Comparison of ENCODE assay signal across 2 cellular contexts in the genomic region with DNA sequence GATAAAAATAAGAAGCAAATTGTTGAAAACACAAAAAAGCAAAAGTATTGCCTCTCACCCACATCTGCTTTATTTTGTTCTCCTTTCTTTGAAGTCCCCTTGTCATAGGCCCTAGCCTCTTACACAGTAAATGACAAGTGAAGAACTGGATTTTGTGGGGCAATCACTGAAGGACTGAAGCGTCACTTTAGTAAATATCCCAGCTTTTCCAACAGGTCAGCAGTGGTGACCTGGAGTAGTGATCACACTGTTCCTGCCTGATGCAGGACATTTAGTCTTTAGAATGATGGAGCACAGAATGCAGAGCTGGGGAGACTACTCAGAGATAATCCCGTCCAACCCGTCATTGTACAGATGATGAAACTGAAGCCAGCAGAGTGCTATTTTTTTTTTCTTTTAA.
TF ChIP-seq lines count a peak whose summit lies in the region.

No MANE protein-coding gene starts in this region.

TF ChIP-seq in GM23338, 12 proteins besides CTCF, POLR2A, EP300 and RAD21:
- no peak for TF ChIP-seq ZNF114 (CRISPR knock-in tag; IDR thresholded peaks at IDR 0.05)
- no peak for TF ChIP-seq NANOG (IDR thresholded peaks at IDR 0.05; ENCODE audit: borderline replicate concordance)
- no peak for TF ChIP-seq REST (IDR thresholded peaks at IDR 0.05; ENCODE audit: unreplicated experiment)
- no peak for TF ChIP-seq JUNB (IDR thresholded peaks at IDR 0.05; ENCODE audit: unreplicated experiment)
- no peak for TF ChIP-seq STAT1 (IDR thresholded peaks at IDR 0.05; ENCODE audit: unreplicated experiment)

TF ChIP-seq in HepG2, 621 proteins besides CTCF, POLR2A, EP300 and RAD21 (continues in another document):
- TF ChIP-seq ZNF20 (CRISPR knock-in tag; IDR thresholded peaks at IDR 0.05) (no peak), TCF7L2 (IDR thresholded peaks at IDR 0.05; ENCODE audit: low read depth, low read length) (no peak), SOX13 (IDR thresholded peaks at IDR 0.05) (no peak), SOX13 (CRISPR knock-in tag; conservative IDR thresholded peaks at IDR 0.05 in 1 of 2, IDR thresholded peaks at IDR 0.05 in 1 of 2) (0 out of 4 replicates have a peak, but pooled peaks of 1 of the 2 experiments have one; percentile 1), ARID5B (CRISPR knock-in tag; IDR thresholded peaks at IDR 0.05) (peak; percentile 44; the same call in 1 of the 2 replicates), NR2F6 (IDR thresholded peaks at IDR 0.05) (peak; percentile 57; the same call in 1 of the 2 replicates), NR2F6 (CRISPR knock-in tag; IDR thresholded peaks at IDR 0.05) (peak; percentile 40; the same call in 1 of the 2 replicates), HOMEZ (CRISPR knock-in tag; IDR thresholded peaks at IDR 0.05; ENCODE audit: low read depth) (peak; percentile 48; the same call in 1 of the 2 replicates), NCOA1 (CRISPR knock-in tag; IDR thresholded peaks at IDR 0.05) (0 out of 2 replicates have a peak, but pooled peaks have one; percentile 39), ZNF430 (CRISPR knock-in tag; IDR thresholded peaks at IDR 0.05) (0 out of 2 replicates have a peak, but pooled peaks have one; percentile 52), KMT2A (CRISPR knock-in tag; IDR thresholded peaks at IDR 0.05) (no peak), ZMYM4 (CRISPR knock-in tag; IDR thresholded peaks at IDR 0.05) (0 out of 2 replicates have a peak, but pooled peaks have one; percentile 1), SOX6 (IDR thresholded peaks at IDR 0.05) (no peak), SOX6 (CRISPR knock-in tag; IDR thresholded peaks at IDR 0.05) (peak; percentile 21; the same call in 1 of the 2 replicates), ZSCAN12 (CRISPR knock-in tag; IDR thresholded peaks at IDR 0.05) (no peak), GATAD2A (CRISPR knock-in tag; IDR thresholded peaks at IDR 0.05) (peak; percentile 29; the same call in 1 of the 2 replicates), GATAD1 (CRISPR knock-in tag; IDR thresholded peaks at IDR 0.05) (no peak), JARID2 (CRISPR knock-in tag; IDR thresholded peaks at IDR 0.05; ENCODE audit: insufficient replicate concordance) (no peak), HNF4A (CRISPR knock-in tag; IDR thresholded peaks at IDR 0.05) (0 out of 2 replicates have a peak, but pooled peaks have one; percentile 10), RARA (CRISPR knock-in tag; IDR thresholded peaks at IDR 0.05) (0 out of 2 replicates have a peak, but pooled peaks have one; percentile 15), NFIB (CRISPR knock-in tag; IDR thresholded peaks at IDR 0.05; ENCODE audit: borderline replicate concordance) (no peak), NR2F1 (CRISPR knock-in tag; IDR thresholded peaks at IDR 0.05) (peak in 1 of 2 experiments; percentile 59; a peak in 2 of 4 replicates), CREB1 (IDR thresholded peaks at IDR 0.05) (peak; percentile 59), CREB1 (CRISPR knock-in tag; IDR thresholded peaks at IDR 0.05) (peak; percentile 23; the same call in 1 of the 2 replicates), SRSF9 (IDR thresholded peaks at IDR 0.05; ENCODE audit: borderline replicate concordance, insufficient read depth, low read depth, low read length, poor library complexity, severe bottlenecking) (no peak), ZNF460 (CRISPR knock-in tag; IDR thresholded peaks at IDR 0.05; ENCODE audit: borderline replicate concordance) (no peak), KLF6 (CRISPR knock-in tag; IDR thresholded peaks at IDR 0.05) (no peak), FOXO1 (CRISPR knock-in tag; IDR thresholded peaks at IDR 0.05) (no peak), RXRB (CRISPR knock-in tag; IDR thresholded peaks at IDR 0.05; ENCODE audit: borderline replicate concordance) (no peak), SAP130 (CRISPR knock-in tag; IDR thresholded peaks at IDR 0.05; ENCODE audit: low read depth) (peak; percentile 48; the same call in 1 of the 2 replicates), IRF2 (CRISPR knock-in tag; IDR thresholded peaks at IDR 0.05) (0 out of 2 replicates have a peak, but pooled peaks have one; percentile 5), KDM2A (CRISPR knock-in tag; IDR thresholded peaks at IDR 0.05; ENCODE audit: borderline replicate concordance, low read depth) (no peak), FOXA1 (IDR thresholded peaks at IDR 0.05) (no peak), FOXA1 (CRISPR knock-in tag; IDR thresholded peaks at IDR 0.05) (0 out of 2 replicates have a peak, but pooled peaks have one; percentile 7), SRSF1 (optimal IDR thresholded peaks at IDR 0.05; ENCODE audit: low read depth, low read length) (no peak), GLI4 (CRISPR knock-in tag; IDR thresholded peaks at IDR 0.05; ENCODE audit: borderline replicate concordance) (no peak), KIAA2018 (CRISPR knock-in tag; IDR thresholded peaks at IDR 0.05; ENCODE audit: borderline replicate concordance) (no peak), NCOA2 (CRISPR knock-in tag; IDR thresholded peaks at IDR 0.05) (no peak)
- TF ChIP-seq, protein P1, sequence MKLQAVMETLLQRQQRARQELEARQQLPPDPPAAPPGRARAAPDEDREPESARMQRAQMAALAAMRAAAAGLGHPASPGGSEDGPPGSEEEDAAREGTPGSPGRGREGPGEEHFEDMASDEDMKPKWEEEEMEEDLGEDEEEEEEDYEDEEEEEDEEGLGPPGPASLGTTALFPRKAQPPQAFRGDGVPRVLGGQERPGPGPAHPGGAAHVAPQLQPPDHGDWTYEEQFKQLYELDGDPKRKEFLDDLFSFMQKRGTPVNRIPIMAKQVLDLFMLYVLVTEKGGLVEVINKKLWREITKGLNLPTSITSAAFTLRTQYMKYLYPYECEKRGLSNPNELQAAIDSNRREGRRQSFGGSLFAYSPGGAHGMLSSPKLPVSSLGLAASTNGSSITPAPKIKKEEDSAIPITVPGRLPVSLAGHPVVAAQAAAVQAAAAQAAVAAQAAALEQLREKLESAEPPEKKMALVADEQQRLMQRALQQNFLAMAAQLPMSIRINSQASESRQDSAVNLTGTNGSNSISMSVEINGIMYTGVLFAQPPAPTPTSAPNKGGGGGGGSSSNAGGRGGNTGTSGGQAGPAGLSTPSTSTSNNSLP (IDR thresholded peaks at IDR 0.05; ENCODE audit: low read depth, low read length) = no peak
- TF ChIP-seq, protein P2, sequence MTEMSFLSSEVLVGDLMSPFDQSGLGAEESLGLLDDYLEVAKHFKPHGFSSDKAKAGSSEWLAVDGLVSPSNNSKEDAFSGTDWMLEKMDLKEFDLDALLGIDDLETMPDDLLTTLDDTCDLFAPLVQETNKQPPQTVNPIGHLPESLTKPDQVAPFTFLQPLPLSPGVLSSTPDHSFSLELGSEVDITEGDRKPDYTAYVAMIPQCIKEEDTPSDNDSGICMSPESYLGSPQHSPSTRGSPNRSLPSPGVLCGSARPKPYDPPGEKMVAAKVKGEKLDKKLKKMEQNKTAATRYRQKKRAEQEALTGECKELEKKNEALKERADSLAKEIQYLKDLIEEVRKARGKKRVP (CRISPR knock-in tag; IDR thresholded peaks at IDR 0.05) = peak in 1 of 2 experiments; percentile 31; a peak in 1 of 4 replicates
- TF ChIP-seq, protein P3, sequence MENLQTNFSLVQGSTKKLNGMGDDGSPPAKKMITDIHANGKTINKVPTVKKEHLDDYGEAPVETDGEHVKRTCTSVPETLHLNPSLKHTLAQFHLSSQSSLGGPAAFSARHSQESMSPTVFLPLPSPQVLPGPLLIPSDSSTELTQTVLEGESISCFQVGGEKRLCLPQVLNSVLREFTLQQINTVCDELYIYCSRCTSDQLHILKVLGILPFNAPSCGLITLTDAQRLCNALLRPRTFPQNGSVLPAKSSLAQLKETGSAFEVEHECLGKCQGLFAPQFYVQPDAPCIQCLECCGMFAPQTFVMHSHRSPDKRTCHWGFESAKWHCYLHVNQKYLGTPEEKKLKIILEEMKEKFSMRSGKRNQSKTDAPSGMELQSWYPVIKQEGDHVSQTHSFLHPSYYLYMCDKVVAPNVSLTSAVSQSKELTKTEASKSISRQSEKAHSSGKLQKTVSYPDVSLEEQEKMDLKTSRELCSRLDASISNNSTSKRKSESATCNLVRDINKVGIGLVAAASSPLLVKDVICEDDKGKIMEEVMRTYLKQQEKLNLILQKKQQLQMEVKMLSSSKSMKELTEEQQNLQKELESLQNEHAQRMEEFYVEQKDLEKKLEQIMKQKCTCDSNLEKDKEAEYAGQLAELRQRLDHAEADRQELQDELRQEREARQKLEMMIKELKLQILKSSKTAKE (CRISPR knock-in tag; IDR thresholded peaks at IDR 0.05; ENCODE audit: borderline replicate concordance) = no peak
